In genomic region chr11:11243790-11244469, GRCh38 we compare ENCODE assay signal across 8 cellular contexts.
DNase-seq lines count a peak whose midpoint lies in the region; ATAC-seq and FAIRE-seq lines count a peak whose summit lies in the region.

No MANE protein-coding gene starts in this region.

- H3K4me3 ChIP-seq in small intestine (ENCODE audit: low read depth in 1 of 2, low read length in 2 of 2): no peak overlapping the region

- peaks cover 25% of the 10 kb centered on the region for H3K4me1 Mint-ChIP-seq in activated CD4-positive, alpha-beta T cell treated with anti-CD3 and anti-CD28 coated beads for 36 hours
- no peaks in the 10 kb centered on the region for H3K4me1 Mint-ChIP-seq in activated CD4-positive, alpha-beta T cell treated with anti-CD3 and anti-CD28 coated beads, Interleukin-2, amount 10 ng/mL, durations not matched to agents 7 days and 5 days
- no peaks in the 10 kb centered on the region for H3K4me1 Mint-ChIP-seq in activated CD8-positive, alpha-beta T cell treated with anti-CD3 and anti-CD28 coated beads, Interleukin-2, amount 10 ng/mL, durations not matched to agents 7 days and 5 days (ENCODE audit: low read depth)

- no peaks in the 10 kb centered on the region for H3K36me3 ChIP-seq in small intestine (ENCODE audit: control insufficient read depth in 2 of 2, insufficient read depth in 2 of 2, low read length in 2 of 2)

- H3K9me3 Mint-ChIP-seq in activated CD4-positive, alpha-beta T cell treated with anti-CD3 and anti-CD28 coated beads for 36 hours (ENCODE audit: low read depth): no peaks in the 10 kb centered on the region
- peaks cover 8% of the 10 kb centered on the region for H3K9me3 Mint-ChIP-seq in activated CD4-positive, alpha-beta T cell treated with anti-CD3 and anti-CD28 coated beads, Interleukin-2, amount 10 ng/mL, durations not matched to agents 7 days and 5 days
- H3K9me3 Mint-ChIP-seq in activated CD8-positive, alpha-beta T cell treated with anti-CD3 and anti-CD28 coated beads, Interleukin-2, amount 10 ng/mL, durations not matched to agents 7 days and 5 days (ENCODE audit: insufficient read depth): no peaks in the 10 kb centered on the region

- no peak overlapping the region for H3K4me3 Mint-ChIP-seq in activated CD4-positive, alpha-beta T cell treated with anti-CD3 and anti-CD28 coated beads for 36 hours
- no peak overlapping the region for H3K4me3 Mint-ChIP-seq in activated CD4-positive, alpha-beta T cell treated with anti-CD3 and anti-CD28 coated beads, Interleukin-2, amount 10 ng/mL, durations not matched to agents 7 days and 5 days
- no peak overlapping the region for H3K4me3 Mint-ChIP-seq in activated CD8-positive, alpha-beta T cell treated with anti-CD3 and anti-CD28 coated beads, Interleukin-2, amount 10 ng/mL, durations not matched to agents 7 days and 5 days

- H3K27me3 ChIP-seq in small intestine (ENCODE audit: control insufficient read depth in 2 of 2, insufficient read depth in 2 of 2, low read length in 2 of 2): no peaks in the 10 kb centered on the region

- peak; percentile 61 for ATAC-seq in activated CD4-positive, alpha-beta T cell treated with anti-CD3 and anti-CD28 coated beads for 36 hours
- ATAC-seq in activated CD8-positive, alpha-beta T cell treated with anti-CD3 and anti-CD28 coated beads, Interleukin-2, amount 10 ng/mL, durations not matched to agents 7 days and 5 days: peak; percentile 44
- peak; percentile 75 to 77 for ATAC-seq in left cardiac atrium

- DNase-seq in activated CD4-positive, alpha-beta T cell treated with anti-CD3 and anti-CD28 coated beads for 36 hours: peak; percentile 43
- DNase-seq in activated CD4-positive, alpha-beta T cell treated with anti-CD3 and anti-CD28 coated beads, Interleukin-2, amount 10 ng/mL, durations not matched to agents 7 days and 5 days: no peak
- DNase-seq in HT1080 (ENCODE audit: low read depth) (peak; percentile 10), left cardiac atrium (peak; percentile 57), small intestine (peak; percentile 81), GDM1 (lab: John Stamatoyannopoulos, UW) (no peak), dedifferentiated amniotic fluid mesenchymal stem cell (ENCODE audit: extremely low spot score) (no peak)
- no peak for DNase-seq in activated CD8-positive, alpha-beta T cell treated with anti-CD3 and anti-CD28 coated beads, Interleukin-2, amount 10 ng/mL, durations not matched to agents 7 days and 5 days

- CTCF ChIA-PET in activated CD4-positive, alpha-beta T cell treated with anti-CD3 and anti-CD28 coated beads for 36 hours (lab: Charles Lee): interaction anchor here (0.7 kb wide), 1 partner anchor 1366 kb away, joined by 3 read pairs; no protein-coding TSS in a partner anchor
- CTCF ChIA-PET in activated CD4-positive, alpha-beta T cell treated with anti-CD3 and anti-CD28 coated beads, Interleukin-2, amount 10 ng/mL, durations not matched to agents 7 days and 5 days (lab: Charles Lee): no interaction called here
- CTCF ChIA-PET in activated CD8-positive, alpha-beta T cell treated with anti-CD3 and anti-CD28 coated beads, Interleukin-2, amount 10 ng/mL, durations not matched to agents 7 days and 5 days (lab: Charles Lee): interaction anchor here (1.1 to 1.2 kb wide), 2 partner anchors 208 to 216 kb away, joined by 3 read pairs; no protein-coding TSS in a partner anchor

- intact Hi-C loops in activated CD4-positive, alpha-beta T cell treated with anti-CD3 and anti-CD28 coated beads for 36 hours (cut with DNase I, micrococcal nuclease): no loop called here
- intact Hi-C loops in left cardiac atrium (cut with DNase I): no loop called here

- H3K9me3 ChIP-seq in small intestine (ENCODE audit: control insufficient read depth, low read depth): no peaks in the 10 kb centered on the region

- POLR2A ChIA-PET in activated CD4-positive, alpha-beta T cell treated with anti-CD3 and anti-CD28 coated beads for 36 hours (lab: Charles Lee): no interaction called here
- POLR2A ChIA-PET in activated CD4-positive, alpha-beta T cell treated with anti-CD3 and anti-CD28 coated beads, Interleukin-2, amount 10 ng/mL, durations not matched to agents 7 days and 5 days (lab: Charles Lee): no interaction called here
- POLR2A ChIA-PET in activated CD8-positive, alpha-beta T cell treated with anti-CD3 and anti-CD28 coated beads, Interleukin-2, amount 10 ng/mL, durations not matched to agents 7 days and 5 days (lab: Charles Lee): no interaction called here

- no peaks in the 10 kb centered on the region for H3K27me3 Mint-ChIP-seq in activated CD4-positive, alpha-beta T cell treated with anti-CD3 and anti-CD28 coated beads for 36 hours
- no peaks in the 10 kb centered on the region for H3K27me3 Mint-ChIP-seq in activated CD4-positive, alpha-beta T cell treated with anti-CD3 and anti-CD28 coated beads, Interleukin-2, amount 10 ng/mL, durations not matched to agents 7 days and 5 days
- no peaks in the 10 kb centered on the region for H3K27me3 Mint-ChIP-seq in activated CD8-positive, alpha-beta T cell treated with anti-CD3 and anti-CD28 coated beads, Interleukin-2, amount 10 ng/mL, durations not matched to agents 7 days and 5 days (ENCODE audit: low read depth)

- H3K4me1 ChIP-seq in small intestine (ENCODE audit: control insufficient read depth in 2 of 2, insufficient read depth in 1 of 2, low read depth in 1 of 2, low read length in 1 of 2): peaks cover 0 to 11% of the 10 kb centered on the region in 2 donors

- H3K27ac ChIP-seq in small intestine (ENCODE audit: low read depth in 1 of 2, low read length in 1 of 2): peak overlapping the region in 1 of 2 donors; percentile 79

- no peak overlapping the region for H3K27ac Mint-ChIP-seq in activated CD4-positive, alpha-beta T cell treated with anti-CD3 and anti-CD28 coated beads for 36 hours
- H3K27ac Mint-ChIP-seq in activated CD4-positive, alpha-beta T cell treated with anti-CD3 and anti-CD28 coated beads, Interleukin-2, amount 10 ng/mL, durations not matched to agents 7 days and 5 days: no peak overlapping the region
- H3K27ac Mint-ChIP-seq in activated CD8-positive, alpha-beta T cell treated with anti-CD3 and anti-CD28 coated beads, Interleukin-2, amount 10 ng/mL, durations not matched to agents 7 days and 5 days: no peak overlapping the region

- FAIRE-seq in small intestine (lab: Jason Lieb, UNC): no peak

- no peaks in the 10 kb centered on the region for H3K36me3 Mint-ChIP-seq in activated CD4-positive, alpha-beta T cell treated with anti-CD3 and anti-CD28 coated beads for 36 hours (ENCODE audit: low read depth)
- peaks cover 4% of the 10 kb centered on the region for H3K36me3 Mint-ChIP-seq in activated CD4-positive, alpha-beta T cell treated with anti-CD3 and anti-CD28 coated beads, Interleukin-2, amount 10 ng/mL, durations not matched to agents 7 days and 5 days (ENCODE audit: low read depth)
- peaks cover 5% of the 10 kb centered on the region for H3K36me3 Mint-ChIP-seq in activated CD8-positive, alpha-beta T cell treated with anti-CD3 and anti-CD28 coated beads, Interleukin-2, amount 10 ng/mL, durations not matched to agents 7 days and 5 days (ENCODE audit: low read depth)

- WGBS in small intestine, 3 donors: 2 to 14% (median 7%) methylated on average over 8 of the region's 8 CpGs

Comparison
In these comparisons a context has a peak if more than half of its experiments do, and no peak if none do; other contexts are left out.
1. DNase-seq: peak in activated CD4-positive, alpha-beta T cell treated with anti-CD3 and anti-CD28 coated beads for 36 hours (single experiment), HT1080 (single experiment), left cardiac atrium (single experiment) and small intestine (single experiment); none in activated CD4-positive, alpha-beta T cell treated with anti-CD3 and anti-CD28 coated beads, Interleukin-2, amount 10 ng/mL, durations not matched to agents 7 days and 5 days (single experiment), activated CD8-positive, alpha-beta T cell treated with anti-CD3 and anti-CD28 coated beads, Interleukin-2, amount 10 ng/mL, durations not matched to agents 7 days and 5 days (single experiment), GDM1 (single experiment) and dedifferentiated amniotic fluid mesenchymal stem cell (single experiment).
2. Peak in every context shown above with its lines, with median percentiles within 50 percentile points of each other: ATAC-seq.